28 cellular contexts compared by ENCODE assay signal in genomic region chr16:52993179-52993578, GRCh38. TPM values are rescaled to one million over a fixed set of nuclear protein-coding genes. Genes with fewer than 3 reads are reported as not detected.
"Had no signal": no experiment of that assay in that cellular context is flagged by ENCODE, and none has a peak within 500 bp of the region (broad histone marks: within the 10 kb centered on the region; RNA-seq: fewer than 3 reads in every experiment).

No MANE protein-coding gene starts in this region.

- H3K27me3 ChIP-seq: body of pancreas, gastroesophageal sphincter, hepatocyte, right atrium auricular region, testis, transverse colon had no signal

- H3K9ac ChIP-seq: parathyroid adenoma had no signal

- H3K36me3 Mint-ChIP-seq: activated naive CD4-positive, alpha-beta T cell treated with anti-CD3 and anti-CD28 coated beads, Interleukin-2, amount 50 U/mL, for 24 hours; immature natural killer cell; naive thymus-derived CD8-positive, alpha-beta T cell had no signal

- ATAC-seq: activated CD4-positive, CD25-positive, alpha-beta regulatory T cell treated with anti-CD3 and anti-CD28 coated beads, Interleukin-2, amount 50 U/mL, for 24 hours; activated T-helper 17 cell treated with anti-CD3 and anti-CD28 coated beads, Interleukin-2, amount 50 U/mL, for 72 hours; body of pancreas; gastroesophageal sphincter; naive thymus-derived CD8-positive, alpha-beta T cell had no signal

- H3K9me3 Mint-ChIP-seq: activated naive CD4-positive, alpha-beta T cell treated with anti-CD3 and anti-CD28 coated beads, Interleukin-2, amount 50 U/mL, for 24 hours; activated T-helper 17 cell treated with anti-CD3 and anti-CD28 coated beads, Interleukin-2, amount 50 U/mL, for 72 hours; T-helper 1 cell treated with Interleukin-12 subunit alpha and Interleukin-12 subunit beta and Interleukin-4 antibody, amounts not matched to agents 30 μg/mL and 1 μg/mL, for 36 hours had no signal

- H3K4me3 Mint-ChIP-seq: activated naive CD4-positive, alpha-beta T cell treated with anti-CD3 and anti-CD28 coated beads, Interleukin-2, amount 50 U/mL, for 24 hours; activated T-cell treated with anti-CD3 and anti-CD28 coated beads, Interleukin-2, amount 50 U/mL, for 24 hours; activated T-helper 17 cell treated with anti-CD3 and anti-CD28 coated beads, Interleukin-2, amount 50 U/mL, for 72 hours; immature natural killer cell; naive thymus-derived CD8-positive, alpha-beta T cell; neural crest cell; T-helper 1 cell treated with Interleukin-12 subunit alpha and Interleukin-12 subunit beta and Interleukin-4 antibody, amounts not matched to agents 30 μg/mL and 1 μg/mL, for 36 hours had no signal

- H3K27ac Mint-ChIP-seq: activated naive CD4-positive, alpha-beta T cell treated with anti-CD3 and anti-CD28 coated beads, Interleukin-2, amount 50 U/mL, for 24 hours; activated T-cell treated with anti-CD3 and anti-CD28 coated beads, Interleukin-2, amount 50 U/mL, for 24 hours; activated T-helper 17 cell treated with anti-CD3 and anti-CD28 coated beads, Interleukin-2, amount 50 U/mL, for 72 hours; immature natural killer cell; naive thymus-derived CD8-positive, alpha-beta T cell; T-helper 1 cell treated with Interleukin-12 subunit alpha and Interleukin-12 subunit beta and Interleukin-4 antibody, amounts not matched to agents 30 μg/mL and 1 μg/mL, for 36 hours had no signal

- H3K27ac ChIP-seq: body of pancreas, gastroesophageal sphincter, hepatocyte, parathyroid adenoma, right atrium auricular region, testis, transverse colon, VCaP had no signal

- H3K4me1 ChIP-seq: body of pancreas, gastroesophageal sphincter, parathyroid adenoma, right atrium auricular region, testis, transverse colon had no signal

- H3K9me3 ChIP-seq: body of pancreas, gastroesophageal sphincter, right atrium auricular region, testis, transverse colon had no signal

- H3K4me3 ChIP-seq: body of pancreas, gastroesophageal sphincter, hepatocyte, right atrium auricular region, testis, transverse colon had no signal

- DNase-seq: activated CD4-positive, alpha-beta T cell treated with anti-CD3 and anti-CD28 coated beads for 48 hours; activated CD4-positive, alpha-beta T cell treated with anti-CD3 and anti-CD28 coated beads, Interleukin-2, amount 50 U/mL, for 48 hours; activated CD8-positive, alpha-beta memory T cell treated with anti-CD3 and anti-CD28 coated beads, Interleukin-2, amount 50 U/mL, for 48 hours; activated T-cell treated with anti-CD3 and anti-CD28 coated beads, Interleukin-2, amount 50 U/mL, for 24 hours; aorta; body of pancreas; dermis blood vessel endothelial cell; effector CD4-positive, alpha-beta T cell; erythroblast; immature natural killer cell; naive thymus-derived CD8-positive, alpha-beta T cell; nucleus accumbens; stimulated activated CD4-positive, alpha-beta T cell treated with anti-CD3 and anti-CD28 coated beads, Interleukin-15, amount 100 ng/mL, for 24 hours; stimulated activated CD4-positive, alpha-beta T cell treated with anti-CD3 and anti-CD28 coated beads, Interleukin-2, amount 100 ng/mL, for 24 hours; stimulated activated naive CD4-positive, alpha-beta T cell; T-helper 9 cell; testis; transverse colon had no signal

- H3K4me1 Mint-ChIP-seq: activated naive CD4-positive, alpha-beta T cell treated with anti-CD3 and anti-CD28 coated beads, Interleukin-2, amount 50 U/mL, for 24 hours; activated T-helper 17 cell treated with anti-CD3 and anti-CD28 coated beads, Interleukin-2, amount 50 U/mL, for 72 hours; immature natural killer cell; naive thymus-derived CD8-positive, alpha-beta T cell had no signal

- H3K36me3 ChIP-seq: gastroesophageal sphincter, right atrium auricular region, transverse colon had no signal

- H3K27me3 Mint-ChIP-seq: activated T-helper 17 cell treated with anti-CD3 and anti-CD28 coated beads, Interleukin-2, amount 50 U/mL, for 72 hours had no signal

RNA-seq across cellular contexts. Expression of gene CHD9NB, which starts 59.5 kb away (rescaled TPM):
- total RNA-seq: naive thymus-derived CD8-positive, alpha-beta T cell had no signal
- polyA plus RNA-seq: immature natural killer cell; naive thymus-derived CD8-positive, alpha-beta T cell had no signal
